In genomic region chr15:77499087-77499765, GRCh38 we compare ENCODE assay signal across 15 cellular contexts.
DNase-seq lines count a peak whose midpoint lies in the region; ATAC-seq and TF ChIP-seq lines count a peak whose summit lies in the region.
"Had no signal": no experiment of that assay in that cellular context is flagged by ENCODE, and none has a peak within 500 bp of the region (broad histone marks: within the 10 kb centered on the region; RNA-seq: fewer than 3 reads in every experiment).

No MANE protein-coding gene starts in this region.

- no peak overlapping the region for H3K4me3 Mint-ChIP-seq in GM23338
- no peak overlapping the region for H3K4me3 Mint-ChIP-seq in progenitor cell of endocrine pancreas (ENCODE audit: low read depth)
- H3K4me3 Mint-ChIP-seq: stimulated activated naive B cell treated with anti-CD40 and anti-IgM and Interleukin-4, amounts not matched to agents 10 μg/mL and 1 μg/mL and 100 μg/mL, for 72 hours had no signal

- H3K9ac ChIP-seq in SK-N-MC (ENCODE audit: insufficient read length), result no peak overlapping the region

- no peaks in the 10 kb centered on the region for H3K9me3 ChIP-seq in SK-N-MC (ENCODE audit: low read depth, low read length)
- H3K9me3 ChIP-seq: neutrophil, uterus had no signal

- no peak overlapping the region for H2AFZ ChIP-seq in GM23338

- H3K27ac Mint-ChIP-seq in GM23338 (peak overlapping the region; percentile 40; the same call in 1 of the 2 replicates), progenitor cell of endocrine pancreas (peak overlapping the region; percentile 57)
- H3K27ac Mint-ChIP-seq: stimulated activated naive B cell treated with anti-CD40 and anti-IgM and Interleukin-4, amounts not matched to agents 10 μg/mL and 1 μg/mL and 100 μg/mL, for 72 hours had no signal

- no peak overlapping the region for H3K4me3 ChIP-seq in GM23338
- H3K4me3 ChIP-seq in SK-N-MC, result no peak overlapping the region
- H3K4me3 ChIP-seq: lung, skin epidermis, uterus had no signal

- H3K36me3 ChIP-seq in GM23338 (ENCODE audit: insufficient read depth) (no peaks in the 10 kb centered on the region), SK-N-MC (ENCODE audit: insufficient read depth, low read length) (no peaks in the 10 kb centered on the region)
- H3K36me3 ChIP-seq: neutrophil, uterus had no signal

- no peaks in the 10 kb centered on the region for H3K79me2 ChIP-seq in GM23338 (replicated peaks; ENCODE audit: insufficient read depth)

- H3K4me2 ChIP-seq in GM23338, result no peak overlapping the region

- no peaks in the 10 kb centered on the region for H3K27me3 ChIP-seq in GM23338 (ENCODE audit: insufficient read depth)
- H3K27me3 ChIP-seq: uterus had no signal

- no peaks in the 10 kb centered on the region for H3K9me2 ChIP-seq in GM23338 (ENCODE audit: insufficient read depth)

- H3K4me1 ChIP-seq in GM23338 (ENCODE audit: insufficient read depth), result peaks cover 55% of the 10 kb centered on the region

- no peaks in the 10 kb centered on the region for H4K20me1 ChIP-seq in GM23338 (replicated peaks; ENCODE audit: insufficient read depth)

- H3K9me3 Mint-ChIP-seq in GM23338 (no peaks in the 10 kb centered on the region; the same call in 1 of the 3 replicates), progenitor cell of endocrine pancreas (ENCODE audit: low read depth) (no peaks in the 10 kb centered on the region)
- H3K9me3 Mint-ChIP-seq: stimulated activated naive B cell treated with anti-CD40 and anti-IgM and Interleukin-4, amounts not matched to agents 10 μg/mL and 1 μg/mL and 100 μg/mL, for 72 hours had no signal

- H3K27ac ChIP-seq in GM23338 (ENCODE audit: low read depth) (0 out of 2 replicates have a peak overlapping the region, but pooled peaks have one; percentile 32), SK-N-MC (peak overlapping the region; percentile 98)
- H3K27ac ChIP-seq: neutrophil had no signal

- H3K4me1 Mint-ChIP-seq in GM23338 (peaks cover 57% of the 10 kb centered on the region), progenitor cell of endocrine pancreas (ENCODE audit: low read depth) (peaks cover 19% of the 10 kb centered on the region)

- H3K36me3 Mint-ChIP-seq in GM23338 (ENCODE audit: low read depth) (no peaks in the 10 kb centered on the region), progenitor cell of endocrine pancreas (ENCODE audit: insufficient read depth) (peaks cover 1% of the 10 kb centered on the region)

- ATAC-seq in GM23338 (no peak; the same call in 2 of the 3 replicates), HG02610 (IDR thresholded peaks at IDR 0.05; ENCODE audit: unreplicated experiment) (no peak)
- ATAC-seq: stimulated activated naive B cell treated with anti-CD40 and anti-IgM and Interleukin-4, amounts not matched to agents 10 μg/mL and 1 μg/mL and 100 μg/mL, for 72 hours had no signal

- TF ChIP-seq CTCF in GM23338 (conservative IDR thresholded peaks at IDR 0.05; ENCODE audit: low read depth in 2 of 2) (no peak), progenitor cell of endocrine pancreas (IDR thresholded peaks at IDR 0.05; ENCODE audit: unreplicated experiment) (no peak)

- H3F3A ChIP-seq in GM23338 (replicated peaks; ENCODE audit: low read depth), result peaks cover 3% of the 10 kb centered on the region

- H3K27me3 Mint-ChIP-seq in GM23338 (ENCODE audit: insufficient read depth, low read depth, poor library complexity), result peaks cover 10% of the 10 kb centered on the region
- peaks cover 3% of the 10 kb centered on the region for H3K27me3 Mint-ChIP-seq in progenitor cell of endocrine pancreas
- H3K27me3 Mint-ChIP-seq: stimulated activated naive B cell treated with anti-CD40 and anti-IgM and Interleukin-4, amounts not matched to agents 10 μg/mL and 1 μg/mL and 100 μg/mL, for 72 hours had no signal

- DNase-seq in GM23338 (ENCODE audit: low spot score), result no peak
- no peak for DNase-seq in SK-N-MC (ENCODE audit: low read depth, low spot score)
- DNase-seq in globus pallidus (ENCODE audit: low spot score), result peak; percentile 29
- no peak for DNase-seq in progenitor cell of endocrine pancreas (ENCODE audit: low spot score, unreplicated experiment)
- DNase-seq in NCI-H2227 treated with DMSO at 0.1 percent for 48 hours (lab: John Stamatoyannopoulos, UW), result no peak
- no peak for DNase-seq in NCI-H2107 (lab: John Stamatoyannopoulos, UW)
- DNase-seq: activated effector memory CD4-positive, alpha-beta T cell treated with Interleukin-2 at 50 U/mL for 16 hours; DMS153; NCI-H1105 treated with DMSO at 0.1 percent for 48 hours; stimulated activated naive B cell treated with anti-CD40 and anti-IgM and Interleukin-4, amounts not matched to agents 10 μg/mL and 1 μg/mL and 100 μg/mL, for 72 hours; uterus had no signal

TF ChIP-seq in GM23338, 12 proteins besides CTCF, POLR2A, EP300 and RAD21:
- TF ChIP-seq EZH2phosphoT487 (IDR thresholded peaks at IDR 0.05; ENCODE audit: unreplicated experiment) (no peak), REST (IDR thresholded peaks at IDR 0.05; ENCODE audit: unreplicated experiment) (no peak), NANOG (IDR thresholded peaks at IDR 0.05; ENCODE audit: borderline replicate concordance) (no peak), STAT1 (IDR thresholded peaks at IDR 0.05; ENCODE audit: unreplicated experiment) (no peak)
